Comparison of ENCODE assay signal across 25 cellular contexts in the genomic region with DNA sequence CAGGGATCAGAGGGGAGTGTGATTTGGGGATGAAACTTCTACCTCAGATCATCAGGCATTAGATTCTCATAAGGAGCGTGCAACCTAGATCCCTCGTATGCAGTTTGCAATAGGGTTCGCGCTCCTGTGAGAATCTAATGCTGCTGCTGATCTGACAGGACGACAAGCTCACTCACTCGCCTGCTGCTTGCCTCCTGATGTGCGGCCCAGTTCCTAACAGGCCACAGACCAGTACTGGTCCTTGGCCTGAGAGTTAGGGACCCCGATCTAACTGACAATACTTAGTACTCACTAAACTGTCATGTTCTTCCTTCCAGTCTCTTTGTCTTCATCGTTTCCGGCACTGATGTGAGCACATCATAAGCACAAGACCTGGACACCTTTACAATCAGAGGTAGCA.
"Had no signal": no experiment of that assay in that cellular context is flagged by ENCODE, and none has a peak within 500 bp of the region (broad histone marks: within the 10 kb centered on the region; RNA-seq: fewer than 3 reads in every experiment).

No MANE protein-coding gene starts in this region.

- H3K9me3 Mint-ChIP-seq: memory B cell; natural killer cell treated with Interleukin-12 subunit alpha and Interleukin-12 subunit beta and Interleukin-15 and Interleukin-18, amount 100 ng/mL, for 72 hours had no signal

- H3K27ac ChIP-seq: dorsolateral prefrontal cortex, epithelial cell of prostate, esophagus muscularis mucosa, gastroesophageal sphincter, left ventricle myocardium inferior, lower lobe of right lung, neutrophil, ovary, stomach, thoracic aorta, transverse colon had no signal

- H3K4me3 Mint-ChIP-seq: memory B cell; mesothelial cell of epicardium; natural killer cell treated with Interleukin-12 subunit alpha and Interleukin-12 subunit beta and Interleukin-15 and Interleukin-18, amount 100 ng/mL, for 72 hours had no signal

- H3K4me3 ChIP-seq: dorsolateral prefrontal cortex, esophagus muscularis mucosa, gastroesophageal sphincter, left ventricle myocardium inferior, lower lobe of right lung, ovary, stomach, thoracic aorta, transverse colon had no signal

- H3K9me3 ChIP-seq: esophagus muscularis mucosa, gastroesophageal sphincter, left ventricle myocardium inferior, lower lobe of right lung, neutrophil, ovary, stomach, thoracic aorta, transverse colon had no signal

- H3K27me3 ChIP-seq: dorsolateral prefrontal cortex, esophagus muscularis mucosa, gastroesophageal sphincter, neutrophil, ovary, stomach, transverse colon had no signal

- DNase-seq: cortex of kidney; dorsolateral prefrontal cortex; effector CD8-positive, alpha-beta T cell; glutamatergic neuron; kidney; left cardiac atrium; left ventricle myocardium inferior; lower lobe of right lung; ovary; right cardiac atrium; small intestine; stimulated activated CD4-positive, alpha-beta T cell treated with anti-CD3 and anti-CD28 coated beads, Interleukin-12 subunit alpha, Interleukin-12 subunit beta, amount 100 ng/mL, for 4 hours; stimulated activated naive CD4-positive, alpha-beta T cell; stomach; substantia nigra; transverse colon had no signal

- H3K27me3 Mint-ChIP-seq: memory B cell; natural killer cell treated with Interleukin-12 subunit alpha and Interleukin-12 subunit beta and Interleukin-15 and Interleukin-18, amount 100 ng/mL, for 72 hours; progenitor cell of endocrine pancreas had no signal

- ATAC-seq: gastroesophageal sphincter; left cardiac atrium; lower lobe of right lung; natural killer cell treated with Interleukin-12 subunit alpha and Interleukin-12 subunit beta and Interleukin-15 and Interleukin-18, amount 100 ng/mL, for 72 hours; right cardiac atrium had no signal

- H3K27ac Mint-ChIP-seq: memory B cell; mesothelial cell of epicardium; natural killer cell treated with Interleukin-12 subunit alpha and Interleukin-12 subunit beta and Interleukin-15 and Interleukin-18, amount 100 ng/mL, for 72 hours; progenitor cell of endocrine pancreas had no signal

- H3K36me3 ChIP-seq: ovary, transverse colon had no signal
